Comparison of ENCODE assay signal across 2 cellular contexts in genomic region chr5:96433066-96433447, GRCh38.
TF ChIP-seq lines count a peak whose summit lies in the region.

PCSK1 (minus strand) TSS chr5:96433248; CDS start chr5:96433042, 206 bp downstream.

TF ChIP-seq in IMR-90, 13 proteins besides CTCF, POLR2A, EP300 and RAD21 (continued from another document):
- TF ChIP-seq USF2 (IDR thresholded peaks at IDR 0.05; ENCODE audit: low read depth, low read length), result no peak

TF ChIP-seq in SK-N-SH treated with all-trans-retinoic acid at 6 μM for 48 hours, 23 proteins besides CTCF, POLR2A, EP300 and RAD21 (continued from another document):
- no peak for TF ChIP-seq CSDC2 (CRISPR knock-in tag; IDR thresholded peaks at IDR 0.05)
- TF ChIP-seq ZNF565 (CRISPR knock-in tag; conservative IDR thresholded peaks at IDR 0.05; ENCODE audit: low read depth), result no peak
- TF ChIP-seq ESRRG (CRISPR knock-in tag; IDR thresholded peaks at IDR 0.05), result no peak
